1 cellular context compared by ENCODE assay signal in the genomic region with DNA sequence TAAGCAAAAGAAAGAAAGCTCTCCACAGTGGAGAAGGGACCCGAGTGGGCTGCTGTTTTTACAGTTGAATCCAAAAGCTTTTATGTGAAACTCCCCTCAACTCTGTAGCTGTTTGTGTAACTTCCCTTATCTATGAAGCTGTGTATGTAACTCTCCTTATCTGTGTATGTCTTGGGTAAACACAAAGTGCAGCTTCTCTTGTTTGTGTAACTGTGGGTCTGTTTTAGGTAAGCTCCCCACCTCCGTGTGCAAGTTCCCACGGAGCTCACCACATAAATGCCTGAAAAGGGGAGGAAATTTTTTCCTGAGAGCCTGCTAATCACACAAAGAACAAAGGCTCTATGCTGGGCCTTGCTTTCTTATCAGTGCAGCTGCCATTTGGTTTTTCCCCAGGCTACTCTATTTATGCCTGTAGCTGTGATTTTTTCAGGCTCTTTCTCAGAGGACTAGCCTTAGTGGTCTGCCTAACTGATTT.
TF ChIP-seq lines count a peak whose summit lies in the region.
"Not testable (repeated sequence)": the region's sequence is repeated elsewhere in the genome, so short reads cannot be mapped to it uniquely, and the experiment has no call there.

No MANE protein-coding gene starts in this region.

TF ChIP-seq in HepG2, 621 proteins besides CTCF, POLR2A, EP300 and RAD21 (continues in another document):
- TF ChIP-seq ZSCAN9 (CRISPR knock-in tag; IDR thresholded peaks at IDR 0.05; ENCODE audit: borderline replicate concordance), result peak; percentile 38; the same call in 1 of the 2 replicates
- TF ChIP-seq, protein P1, sequence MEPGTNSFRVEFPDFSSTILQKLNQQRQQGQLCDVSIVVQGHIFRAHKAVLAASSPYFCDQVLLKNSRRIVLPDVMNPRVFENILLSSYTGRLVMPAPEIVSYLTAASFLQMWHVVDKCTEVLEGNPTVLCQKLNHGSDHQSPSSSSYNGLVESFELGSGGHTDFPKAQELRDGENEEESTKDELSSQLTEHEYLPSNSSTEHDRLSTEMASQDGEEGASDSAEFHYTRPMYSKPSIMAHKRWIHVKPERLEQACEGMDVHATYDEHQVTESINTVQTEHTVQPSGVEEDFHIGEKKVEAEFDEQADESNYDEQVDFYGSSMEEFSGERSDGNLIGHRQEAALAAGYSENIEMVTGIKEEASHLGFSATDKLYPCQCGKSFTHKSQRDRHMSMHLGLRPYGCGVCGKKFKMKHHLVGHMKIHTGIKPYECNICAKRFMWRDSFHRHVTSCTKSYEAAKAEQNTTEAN (CRISPR knock-in tag; conservative IDR thresholded peaks at IDR 0.05), result 0 out of 2 replicates have a peak, but pooled peaks have one; percentile 22
- TF ChIP-seq, protein P2, sequence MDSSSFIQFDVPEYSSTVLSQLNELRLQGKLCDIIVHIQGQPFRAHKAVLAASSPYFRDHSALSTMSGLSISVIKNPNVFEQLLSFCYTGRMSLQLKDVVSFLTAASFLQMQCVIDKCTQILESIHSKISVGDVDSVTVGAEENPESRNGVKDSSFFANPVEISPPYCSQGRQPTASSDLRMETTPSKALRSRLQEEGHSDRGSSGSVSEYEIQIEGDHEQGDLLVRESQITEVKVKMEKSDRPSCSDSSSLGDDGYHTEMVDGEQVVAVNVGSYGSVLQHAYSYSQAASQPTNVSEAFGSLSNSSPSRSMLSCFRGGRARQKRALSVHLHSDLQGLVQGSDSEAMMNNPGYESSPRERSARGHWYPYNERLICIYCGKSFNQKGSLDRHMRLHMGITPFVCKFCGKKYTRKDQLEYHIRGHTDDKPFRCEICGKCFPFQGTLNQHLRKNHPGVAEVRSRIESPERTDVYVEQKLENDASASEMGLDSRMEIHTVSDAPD (CRISPR knock-in tag; IDR thresholded peaks at IDR 0.05), result peak; percentile 64; the same call in 1 of the 2 replicates
- peak; percentile 79 for TF ChIP-seq PHF21A (CRISPR knock-in tag; IDR thresholded peaks at IDR 0.05)
- peak; percentile 18; the same call in 1 of the 2 replicates for TF ChIP-seq HOXA3 (CRISPR knock-in tag; IDR thresholded peaks at IDR 0.05)
- TF ChIP-seq, protein P3, sequence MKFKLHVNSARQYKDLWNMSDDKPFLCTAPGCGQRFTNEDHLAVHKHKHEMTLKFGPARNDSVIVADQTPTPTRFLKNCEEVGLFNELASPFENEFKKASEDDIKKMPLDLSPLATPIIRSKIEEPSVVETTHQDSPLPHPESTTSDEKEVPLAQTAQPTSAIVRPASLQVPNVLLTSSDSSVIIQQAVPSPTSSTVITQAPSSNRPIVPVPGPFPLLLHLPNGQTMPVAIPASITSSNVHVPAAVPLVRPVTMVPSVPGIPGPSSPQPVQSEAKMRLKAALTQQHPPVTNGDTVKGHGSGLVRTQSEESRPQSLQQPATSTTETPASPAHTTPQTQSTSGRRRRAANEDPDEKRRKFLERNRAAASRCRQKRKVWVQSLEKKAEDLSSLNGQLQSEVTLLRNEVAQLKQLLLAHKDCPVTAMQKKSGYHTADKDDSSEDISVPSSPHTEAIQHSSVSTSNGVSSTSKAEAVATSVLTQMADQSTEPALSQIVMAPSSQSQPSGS (CRISPR knock-in tag; IDR thresholded peaks at IDR 0.05), result peak; percentile 24; the same call in 1 of the 2 replicates
- peak; percentile 80 for TF ChIP-seq CEBPG (CRISPR knock-in tag; IDR thresholded peaks at IDR 0.05)
- TF ChIP-seq, protein P4, sequence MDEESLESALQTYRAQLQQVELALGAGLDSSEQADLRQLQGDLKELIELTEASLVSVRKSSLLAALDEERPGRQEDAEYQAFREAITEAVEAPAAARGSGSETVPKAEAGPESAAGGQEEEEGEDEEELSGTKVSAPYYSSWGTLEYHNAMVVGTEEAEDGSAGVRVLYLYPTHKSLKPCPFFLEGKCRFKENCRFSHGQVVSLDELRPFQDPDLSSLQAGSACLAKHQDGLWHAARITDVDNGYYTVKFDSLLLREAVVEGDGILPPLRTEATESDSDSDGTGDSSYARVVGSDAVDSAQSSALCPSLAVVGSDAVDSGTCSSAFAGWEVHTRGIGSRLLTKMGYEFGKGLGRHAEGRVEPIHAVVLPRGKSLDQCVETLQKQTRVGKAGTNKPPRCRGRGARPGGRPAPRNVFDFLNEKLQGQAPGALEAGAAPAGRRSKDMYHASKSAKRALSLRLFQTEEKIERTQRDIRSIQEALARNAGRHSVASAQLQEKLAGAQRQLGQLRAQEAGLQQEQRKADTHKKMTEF (CRISPR knock-in tag; IDR thresholded peaks at IDR 0.05), result peak; percentile 80
- TF ChIP-seq, protein P5, sequence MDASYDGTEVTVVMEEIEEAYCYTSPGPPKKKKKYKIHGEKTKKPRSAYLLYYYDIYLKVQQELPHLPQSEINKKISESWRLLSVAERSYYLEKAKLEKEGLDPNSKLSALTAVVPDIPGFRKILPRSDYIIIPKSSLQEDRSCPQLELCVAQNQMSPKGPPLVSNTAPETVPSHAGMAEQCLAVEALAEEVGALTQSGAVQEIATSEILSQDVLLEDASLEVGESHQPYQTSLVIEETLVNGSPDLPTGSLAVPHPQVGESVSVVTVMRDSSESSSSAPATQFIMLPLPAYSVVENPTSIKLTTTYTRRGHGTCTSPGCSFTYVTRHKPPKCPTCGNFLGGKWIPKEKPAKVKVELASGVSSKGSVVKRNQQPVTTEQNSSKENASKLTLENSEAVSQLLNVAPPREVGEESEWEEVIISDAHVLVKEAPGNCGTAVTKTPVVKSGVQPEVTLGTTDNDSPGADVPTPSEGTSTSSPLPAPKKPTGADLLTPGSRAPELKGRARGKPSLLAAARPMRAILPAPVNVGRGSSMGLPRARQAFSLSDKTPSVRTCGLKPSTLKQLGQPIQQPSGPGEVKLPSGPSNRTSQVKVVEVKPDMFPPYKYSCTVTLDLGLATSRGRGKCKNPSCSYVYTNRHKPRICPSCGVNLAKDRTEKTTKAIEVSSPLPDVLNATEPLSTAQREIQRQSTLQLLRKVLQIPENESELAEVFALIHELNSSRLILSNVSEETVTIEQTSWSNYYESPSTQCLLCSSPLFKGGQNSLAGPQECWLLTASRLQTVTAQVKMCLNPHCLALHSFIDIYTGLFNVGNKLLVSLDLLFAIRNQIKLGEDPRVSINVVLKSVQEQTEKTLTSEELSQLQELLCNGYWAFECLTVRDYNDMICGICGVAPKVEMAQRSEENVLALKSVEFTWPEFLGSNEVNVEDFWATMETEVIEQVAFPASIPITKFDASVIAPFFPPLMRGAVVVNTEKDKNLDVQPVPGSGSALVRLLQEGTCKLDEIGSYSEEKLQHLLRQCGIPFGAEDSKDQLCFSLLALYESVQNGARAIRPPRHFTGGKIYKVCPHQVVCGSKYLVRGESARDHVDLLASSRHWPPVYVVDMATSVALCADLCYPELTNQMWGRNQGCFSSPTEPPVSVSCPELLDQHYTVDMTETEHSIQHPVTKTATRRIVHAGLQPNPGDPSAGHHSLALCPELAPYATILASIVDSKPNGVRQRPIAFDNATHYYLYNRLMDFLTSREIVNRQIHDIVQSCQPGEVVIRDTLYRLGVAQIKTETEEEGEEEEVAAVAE (CRISPR knock-in tag; IDR thresholded peaks at IDR 0.05; ENCODE audit: borderline replicate concordance), result 0 out of 2 replicates have a peak, but pooled peaks have one; percentile 51
- TF ChIP-seq, protein P6, sequence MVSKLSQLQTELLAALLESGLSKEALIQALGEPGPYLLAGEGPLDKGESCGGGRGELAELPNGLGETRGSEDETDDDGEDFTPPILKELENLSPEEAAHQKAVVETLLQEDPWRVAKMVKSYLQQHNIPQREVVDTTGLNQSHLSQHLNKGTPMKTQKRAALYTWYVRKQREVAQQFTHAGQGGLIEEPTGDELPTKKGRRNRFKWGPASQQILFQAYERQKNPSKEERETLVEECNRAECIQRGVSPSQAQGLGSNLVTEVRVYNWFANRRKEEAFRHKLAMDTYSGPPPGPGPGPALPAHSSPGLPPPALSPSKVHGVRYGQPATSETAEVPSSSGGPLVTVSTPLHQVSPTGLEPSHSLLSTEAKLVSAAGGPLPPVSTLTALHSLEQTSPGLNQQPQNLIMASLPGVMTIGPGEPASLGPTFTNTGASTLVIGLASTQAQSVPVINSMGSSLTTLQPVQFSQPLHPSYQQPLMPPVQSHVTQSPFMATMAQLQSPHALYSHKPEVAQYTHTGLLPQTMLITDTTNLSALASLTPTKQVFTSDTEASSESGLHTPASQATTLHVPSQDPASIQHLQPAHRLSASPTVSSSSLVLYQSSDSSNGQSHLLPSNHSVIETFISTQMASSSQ (IDR thresholded peaks at IDR 0.05; ENCODE audit: low read depth), result not testable (repeated sequence)
- TF ChIP-seq, protein P6 (CRISPR knock-in tag; IDR thresholded peaks at IDR 0.05; ENCODE audit: borderline replicate concordance), result peak; percentile 63; the same call in 1 of the 2 replicates
- 0 out of 2 replicates have a peak, but pooled peaks have one; percentile 11 for TF ChIP-seq GATAD1 (CRISPR knock-in tag; IDR thresholded peaks at IDR 0.05)
- TF ChIP-seq TARDBP (CRISPR knock-in tag; IDR thresholded peaks at IDR 0.05), result peak; percentile 87
- peak; percentile 56; the same call in 1 of the 2 replicates for TF ChIP-seq ZNF792 (CRISPR knock-in tag; IDR thresholded peaks at IDR 0.05)
- TF ChIP-seq GATA4 (IDR thresholded peaks at IDR 0.05; ENCODE audit: borderline replicate concordance, low read depth), result peak; percentile 98
- TF ChIP-seq, protein P7, sequence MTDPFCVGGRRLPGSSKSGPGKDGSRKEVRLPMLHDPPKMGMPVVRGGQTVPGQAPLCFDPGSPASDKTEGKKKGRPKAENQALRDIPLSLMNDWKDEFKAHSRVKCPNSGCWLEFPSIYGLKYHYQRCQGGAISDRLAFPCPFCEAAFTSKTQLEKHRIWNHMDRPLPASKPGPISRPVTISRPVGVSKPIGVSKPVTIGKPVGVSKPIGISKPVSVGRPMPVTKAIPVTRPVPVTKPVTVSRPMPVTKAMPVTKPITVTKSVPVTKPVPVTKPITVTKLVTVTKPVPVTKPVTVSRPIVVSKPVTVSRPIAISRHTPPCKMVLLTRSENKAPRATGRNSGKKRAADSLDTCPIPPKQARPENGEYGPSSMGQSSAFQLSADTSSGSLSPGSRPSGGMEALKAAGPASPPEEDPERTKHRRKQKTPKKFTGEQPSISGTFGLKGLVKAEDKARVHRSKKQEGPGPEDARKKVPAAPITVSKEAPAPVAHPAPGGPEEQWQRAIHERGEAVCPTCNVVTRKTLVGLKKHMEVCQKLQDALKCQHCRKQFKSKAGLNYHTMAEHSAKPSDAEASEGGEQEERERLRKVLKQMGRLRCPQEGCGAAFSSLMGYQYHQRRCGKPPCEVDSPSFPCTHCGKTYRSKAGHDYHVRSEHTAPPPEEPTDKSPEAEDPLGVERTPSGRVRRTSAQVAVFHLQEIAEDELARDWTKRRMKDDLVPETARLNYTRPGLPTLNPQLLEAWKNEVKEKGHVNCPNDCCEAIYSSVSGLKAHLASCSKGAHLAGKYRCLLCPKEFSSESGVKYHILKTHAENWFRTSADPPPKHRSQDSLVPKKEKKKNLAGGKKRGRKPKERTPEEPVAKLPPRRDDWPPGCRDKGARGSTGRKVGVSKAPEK (CRISPR knock-in tag; IDR thresholded peaks at IDR 0.05; ENCODE audit: borderline replicate concordance), result 0 out of 2 replicates have a peak, but pooled peaks have one; percentile 72
- peak; percentile 80; the same call in 1 of the 2 replicates for TF ChIP-seq FOXK1 (CRISPR knock-in tag; IDR thresholded peaks at IDR 0.05; ENCODE audit: borderline replicate concordance, low read depth)
- peak; percentile 58 for TF ChIP-seq TEAD3 (CRISPR knock-in tag; optimal IDR thresholded peaks at IDR 0.05; ENCODE audit: borderline replicate concordance)
- 0 out of 2 replicates have a peak, but pooled peaks have one; percentile 49 for TF ChIP-seq SNAPC2 (CRISPR knock-in tag; IDR thresholded peaks at IDR 0.05)
- TF ChIP-seq HHEX (CRISPR knock-in tag; IDR thresholded peaks at IDR 0.05), result peak; percentile 80
- TF ChIP-seq ZNF430 (CRISPR knock-in tag; IDR thresholded peaks at IDR 0.05), result 0 out of 2 replicates have a peak, but pooled peaks have one; percentile 21
- TF ChIP-seq, protein P8, sequence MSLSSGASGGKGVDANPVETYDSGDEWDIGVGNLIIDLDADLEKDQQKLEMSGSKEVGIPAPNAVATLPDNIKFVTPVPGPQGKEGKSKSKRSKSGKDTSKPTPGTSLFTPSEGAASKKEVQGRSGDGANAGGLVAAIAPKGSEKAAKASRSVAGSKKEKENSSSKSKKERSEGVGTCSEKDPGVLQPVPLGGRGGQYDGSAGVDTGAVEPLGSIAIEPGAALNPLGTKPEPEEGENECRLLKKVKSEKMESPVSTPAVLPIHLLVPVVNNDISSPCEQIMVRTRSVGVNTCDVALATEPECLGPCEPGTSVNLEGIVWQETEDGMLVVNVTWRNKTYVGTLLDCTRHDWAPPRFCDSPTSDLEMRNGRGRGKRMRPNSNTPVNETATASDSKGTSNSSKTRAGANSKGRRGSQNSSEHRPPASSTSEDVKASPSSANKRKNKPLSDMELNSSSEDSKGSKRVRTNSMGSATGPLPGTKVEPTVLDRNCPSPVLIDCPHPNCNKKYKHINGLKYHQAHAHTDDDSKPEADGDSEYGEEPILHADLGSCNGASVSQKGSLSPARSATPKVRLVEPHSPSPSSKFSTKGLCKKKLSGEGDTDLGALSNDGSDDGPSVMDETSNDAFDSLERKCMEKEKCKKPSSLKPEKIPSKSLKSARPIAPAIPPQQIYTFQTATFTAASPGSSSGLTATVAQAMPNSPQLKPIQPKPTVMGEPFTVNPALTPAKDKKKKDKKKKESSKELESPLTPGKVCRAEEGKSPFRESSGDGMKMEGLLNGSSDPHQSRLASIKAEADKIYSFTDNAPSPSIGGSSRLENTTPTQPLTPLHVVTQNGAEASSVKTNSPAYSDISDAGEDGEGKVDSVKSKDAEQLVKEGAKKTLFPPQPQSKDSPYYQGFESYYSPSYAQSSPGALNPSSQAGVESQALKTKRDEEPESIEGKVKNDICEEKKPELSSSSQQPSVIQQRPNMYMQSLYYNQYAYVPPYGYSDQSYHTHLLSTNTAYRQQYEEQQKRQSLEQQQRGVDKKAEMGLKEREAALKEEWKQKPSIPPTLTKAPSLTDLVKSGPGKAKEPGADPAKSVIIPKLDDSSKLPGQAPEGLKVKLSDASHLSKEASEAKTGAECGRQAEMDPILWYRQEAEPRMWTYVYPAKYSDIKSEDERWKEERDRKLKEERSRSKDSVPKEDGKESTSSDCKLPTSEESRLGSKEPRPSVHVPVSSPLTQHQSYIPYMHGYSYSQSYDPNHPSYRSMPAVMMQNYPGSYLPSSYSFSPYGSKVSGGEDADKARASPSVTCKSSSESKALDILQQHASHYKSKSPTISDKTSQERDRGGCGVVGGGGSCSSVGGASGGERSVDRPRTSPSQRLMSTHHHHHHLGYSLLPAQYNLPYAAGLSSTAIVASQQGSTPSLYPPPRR (CRISPR knock-in tag; IDR thresholded peaks at IDR 0.05; ENCODE audit: borderline replicate concordance), result peak; percentile 97
- TF ChIP-seq NKX3-1 (CRISPR knock-in tag; IDR thresholded peaks at IDR 0.05), result 0 out of 2 replicates have a peak, but pooled peaks have one; percentile 55
